33 cellular contexts compared by ENCODE assay signal in the genomic region with DNA sequence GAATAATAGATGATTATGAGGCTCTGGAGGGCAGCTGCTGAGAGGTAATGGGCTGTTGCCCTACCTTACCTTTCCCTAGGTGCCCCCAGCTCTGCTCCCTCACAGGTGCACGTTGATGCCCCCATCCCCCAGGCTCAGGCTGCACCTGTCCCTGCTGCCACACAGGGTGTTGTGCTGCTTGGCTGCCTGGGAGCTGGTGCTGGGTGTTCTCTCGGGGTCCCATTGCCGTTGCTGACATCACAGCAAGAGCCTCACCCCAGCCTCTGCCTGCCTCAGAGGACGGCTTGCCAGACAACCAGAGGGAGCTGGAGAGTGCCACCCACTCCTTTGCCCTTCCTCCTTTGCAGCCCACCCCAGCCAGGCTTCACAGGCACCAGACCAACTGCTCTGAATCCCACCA. TPM values are rescaled to one million over a fixed set of nuclear protein-coding genes. Genes with fewer than 3 reads are reported as not detected.
"Had no signal": no experiment of that assay in that cellular context is flagged by ENCODE, and none has a peak within 500 bp of the region (broad histone marks: within the 10 kb centered on the region; RNA-seq: fewer than 3 reads in every experiment).

No MANE protein-coding gene starts in this region.

- DNase-seq: immature natural killer cell; kidney; left colon; left lung; lower lobe of right lung; mammary epithelial cell; mesenchymal stem cell; naive thymus-derived CD8-positive, alpha-beta T cell; occipital lobe; ovary; right lobe of liver; stimulated activated CD4-positive, alpha-beta T cell treated with anti-CD3 and anti-CD28 coated beads, Interleukin-1b, Interleukin-23, amount 100 ng/mL, for 48 hours; stimulated activated CD4-positive, alpha-beta T cell treated with anti-CD3 and anti-CD28 coated beads, Interleukin-2, amount 100 ng/mL, for 48 hours; stimulated activated CD4-positive, alpha-beta T cell treated with anti-CD3 and anti-CD28 coated beads, Interleukin-4, amount 100 ng/mL, for 4 hours; stimulated activated CD8-positive, alpha-beta memory T cell treated with anti-CD3 and anti-CD28 coated beads, Interleukin-4, amount 100 ng/mL, for 48 hours; stimulated activated naive CD4-positive, alpha-beta T cell treated with Interleukin-2 at 50 U/mL for 16 hours; stimulated activated naive CD8-positive, alpha-beta T cell treated with anti-CD3 and anti-CD28 coated beads, Interleukin-15, amount 100 ng/mL, for 72 hours; substantia nigra; uterus had no signal

- H3K4me3 ChIP-seq: left lung, lower lobe of right lung, ovary, right atrium auricular region, right lobe of liver, smooth muscle cell, tibial nerve, uterus had no signal

- H3K4me1 ChIP-seq: left lung, lower lobe of right lung, right atrium auricular region, right lobe of liver, tibial nerve, uterus had no signal

- H3K9me3 ChIP-seq: left lung, lower lobe of right lung, neutrophil, ovary, right atrium auricular region, right lobe of liver, tibial nerve, uterus had no signal

- H3K4me2 ChIP-seq: smooth muscle cell had no signal

- ATAC-seq: left colon; left lung; lower lobe of right lung; naive thymus-derived CD8-positive, alpha-beta T cell; right lobe of liver; stimulated activated memory B cell treated with anti-CD40 and anti-IgM and Interleukin-4, amounts not matched to agents 10 μg/mL and 1 μg/mL and 100 μg/mL, for 72 hours; stimulated activated naive CD8-positive, alpha-beta T cell treated with anti-CD3 and anti-CD28 coated beads, Interleukin-15, amount 100 ng/mL, for 72 hours had no signal

- H3K27ac ChIP-seq: left lung, lower lobe of right lung, neutrophil, ovary, right atrium auricular region, right lobe of liver, tibial nerve, uterus had no signal

- H3K36me3 ChIP-seq: left lung, lower lobe of right lung, neutrophil, ovary, right atrium auricular region, right lobe of liver, tibial nerve, uterus had no signal

- H3K27me3 ChIP-seq: ovary, right atrium auricular region, right lobe of liver, uterus had no signal

RNA-seq across cellular contexts. Expression of a gene that starts 31.4 kb away (rescaled TPM):
- total RNA-seq: kidney; left colon; left lung; liver; lower lobe of right lung; mammary epithelial cell; mucosa of gallbladder; naive thymus-derived CD8-positive, alpha-beta T cell; neural crest cell; occipital lobe; ovary; progenitor cell of endocrine pancreas; pulmonary artery endothelial cell; renal cortical epithelial cell; right atrium auricular region; right lobe of liver; skeletal muscle tissue; smooth muscle cell; temporal lobe; tibial nerve; ureter had no signal
